Comparison of ENCODE assay signal across 11 cellular contexts in genomic region chr10:72085864-72086465, GRCh38. TPM values are rescaled to one million over a fixed set of nuclear protein-coding genes. Genes with fewer than 3 reads are reported as not detected.
DNase-seq lines count a peak whose midpoint lies in the region; ATAC-seq, FAIRE-seq and TF ChIP-seq lines count a peak whose summit lies in the region.
"Had no signal": no experiment of that assay in that cellular context is flagged by ENCODE, and none has a peak within 500 bp of the region (broad histone marks: within the 10 kb centered on the region; RNA-seq: fewer than 3 reads in every experiment).

No MANE protein-coding gene starts in this region.

- H3K4me2 ChIP-seq in H1 (ENCODE audit: insufficient read depth in 1 of 2, low read depth in 2 of 2, low read length in 2 of 2): peak overlapping the region in 1 of 2 experiments; percentile 82; a peak in 1 of 4 replicates

- TF ChIP-seq CTCF in Peyer's patch (IDR thresholded peaks at IDR 0.05) (no peak), H1 (IDR thresholded peaks at IDR 0.05; ENCODE audit: control extremely low read depth in 1 of 3, insufficient read depth in 1 of 3, low read depth in 1 of 3, low read length in 3 of 3) (no peak)

- H3K27me3 Mint-ChIP-seq in activated T-cell treated with anti-CD3 and anti-CD28 coated beads, Interleukin-2, amount 50 U/mL, for 72 hours (ENCODE audit: low read depth): no peaks in the 10 kb centered on the region
- no peaks in the 10 kb centered on the region for H3K27me3 Mint-ChIP-seq in stimulated activated memory B cell treated with anti-CD40 and anti-IgM and Interleukin-4, amounts not matched to agents 10 μg/mL and 1 μg/mL and 100 μg/mL, for 72 hours

- H4K8ac ChIP-seq in H1 (ENCODE audit: extremely low read depth, insufficient read depth, low read length): no peak overlapping the region

- peaks cover 76% of the 10 kb centered on the region for H3K4me1 Mint-ChIP-seq in activated T-cell treated with anti-CD3 and anti-CD28 coated beads, Interleukin-2, amount 50 U/mL, for 72 hours (ENCODE audit: low read depth)
- peaks cover 60% of the 10 kb centered on the region for H3K4me1 Mint-ChIP-seq in stimulated activated memory B cell treated with anti-CD40 and anti-IgM and Interleukin-4, amounts not matched to agents 10 μg/mL and 1 μg/mL and 100 μg/mL, for 72 hours

- H4K20me1 ChIP-seq in H1 (replicated peaks in 1 of 2; ENCODE audit: control insufficient read depth in 1 of 2, insufficient read depth in 2 of 2, low read length in 2 of 2): no peaks in the 10 kb centered on the region

- ATAC-seq in activated T-cell treated with anti-CD3 and anti-CD28 coated beads, Interleukin-2, amount 50 U/mL, for 72 hours (replicated peaks in 1 of 2): no peak
- ATAC-seq in stimulated activated memory B cell treated with anti-CD40 and anti-IgM and Interleukin-4, amounts not matched to agents 10 μg/mL and 1 μg/mL and 100 μg/mL, for 72 hours: no peak
- ATAC-seq in GM18511 (IDR thresholded peaks at IDR 0.05; ENCODE audit: unreplicated experiment): no peak

- no peak overlapping the region; the same call in 1 of the 2 replicates for H2BK20ac ChIP-seq in H1 (ENCODE audit: low read length)

- peaks cover 8% of the 10 kb centered on the region; the same call in 1 of the 2 replicates for H3K23me2 ChIP-seq in H1 (ENCODE audit: low read depth, low read length)

- H3K4me1 ChIP-seq in Peyer's patch (peaks cover 7 to 24% (median 19%) of the 10 kb centered on the region in 4 donors), H1 (replicated peaks in 1 of 4; ENCODE audit: control insufficient read depth in 3 of 4, insufficient read depth in 4 of 4, low read length in 3 of 4) (peaks cover 3 to 22% (median 11%) of the 10 kb centered on the region in 4 experiments)

- no peak for TF ChIP-seq RAD21 in H1 (IDR thresholded peaks at IDR 0.05 in 1 of 2, conservative IDR thresholded peaks at IDR 0.05 in 1 of 2; ENCODE audit: low read depth in 2 of 2, low read length in 2 of 2)

- H3K4ac ChIP-seq in H1 (replicated peaks; ENCODE audit: insufficient read length, low read depth, low read length): no peak overlapping the region

- no peaks in the 10 kb centered on the region for H3K79me2 ChIP-seq in H1 (ENCODE audit: control insufficient read depth in 1 of 2, insufficient read depth in 2 of 2, low read length in 2 of 2)

- H2BK15ac ChIP-seq in H1 (ENCODE audit: low read length): peak overlapping the region; percentile 46; the same call in 1 of the 2 replicates

- POLR2A ChIA-PET in H1 (lab: Charles Lee; ENCODE audit: partially characterized antibody): interaction anchor here (0.8 to 1.5 kb wide), 3 partner anchors 174 to 246 kb away, joined by 3 to 6 read pairs (median 3); partner anchors contain the start of gene DDIT4

- H3K27me3 ChIP-seq in Peyer's patch: peaks cover 0 to 22% of the 10 kb centered on the region in 2 donors
- peaks cover 19 to 50% (median 45%) of the 10 kb centered on the region in 4 experiments for H3K27me3 ChIP-seq in H1 (replicated peaks in 1 of 4; ENCODE audit: control insufficient read depth in 3 of 4, extremely low read depth in 1 of 4, insufficient read depth in 3 of 4, low read length in 3 of 4)
- H3K27me3 ChIP-seq: MG63 had no signal

- H3K56ac ChIP-seq in H1 (replicated peaks; ENCODE audit: insufficient read length, low read depth, low read length): no peak overlapping the region

- no peak overlapping the region for H4K5ac ChIP-seq in H1 (ENCODE audit: insufficient read length, low read depth, low read length)

- no peak for DNase-seq in activated T-cell treated with anti-CD3 and anti-CD28 coated beads, Interleukin-2, amount 50 U/mL, for 72 hours
- no peak for DNase-seq in activated T-cell treated with anti-CD3 and anti-CD28 coated beads, Interleukin-2, amount 50 U/mL, for 48 hours
- DNase-seq in Peyer's patch: peak in 1 of 3 donors; percentile 44
- DNase-seq in H1 (ENCODE audit: low read depth in 1 of 2, low spot score in 2 of 2): no peak
- no peak for DNase-seq in SK-N-DZ (ENCODE audit: low spot score)
- no peak for DNase-seq in T1000 (lab: John Stamatoyannopoulos, UW)
- DNase-seq: NCI-H345 had no signal

- H3K36me3 ChIP-seq in Peyer's patch (no peaks in the 10 kb centered on the region), H1 (ENCODE audit: control insufficient read depth in 2 of 4, insufficient read depth in 4 of 4, low read length in 3 of 4) (no peaks in the 10 kb centered on the region; a peak in 1 of 8 replicates)
- H3K36me3 ChIP-seq: MG63, vagina had no signal

- FAIRE-seq in H1 (lab: Jason Lieb, UNC): no peak

- no peak for TF ChIP-seq POLR2A in Peyer's patch (IDR thresholded peaks at IDR 0.05)
- TF ChIP-seq POLR2A in H1 (IDR thresholded peaks at IDR 0.05; ENCODE audit: control extremely low read depth in 1 of 2, low read depth in 2 of 2, low read length in 2 of 2): no peak

- H2BK12ac ChIP-seq in H1 (ENCODE audit: low read depth, low read length): no peak overlapping the region

- H3K36me3 Mint-ChIP-seq in activated T-cell treated with anti-CD3 and anti-CD28 coated beads, Interleukin-2, amount 50 U/mL, for 72 hours (ENCODE audit: insufficient read depth in 2 of 2): peaks cover 13 to 28% of the 10 kb centered on the region in 2 donors
- no peaks in the 10 kb centered on the region for H3K36me3 Mint-ChIP-seq in stimulated activated memory B cell treated with anti-CD40 and anti-IgM and Interleukin-4, amounts not matched to agents 10 μg/mL and 1 μg/mL and 100 μg/mL, for 72 hours

- H2AK5ac ChIP-seq in H1 (ENCODE audit: low read depth, low read length): no peak overlapping the region

- CTCF ChIA-PET in H1 (lab: Charles Lee; ENCODE audit: partially characterized antibody): interaction anchor here (0.6 to 3.0 kb wide), 5 partner anchors 9 to 47 kb away, joined by 3 to 11 read pairs (median 5); no protein-coding TSS in a partner anchor

- H4K91ac ChIP-seq in H1 (replicated peaks; ENCODE audit: insufficient read length, low read length): no peak overlapping the region

- H3K9ac ChIP-seq in H1 (replicated peaks in 1 of 4; ENCODE audit: extremely low read depth in 1 of 4, low read depth in 3 of 4, low read length in 3 of 4): no peak overlapping the region

- H2BK120ac ChIP-seq in H1 (replicated peaks; ENCODE audit: low read depth, low read length): no peak overlapping the region

- H3K4me3 ChIP-seq in Peyer's patch (peak overlapping the region in 3 of 4 donors; percentile 50 to 80 (median 58)), H1 (ENCODE audit: extremely low read depth in 1 of 4, insufficient read depth in 2 of 4, low read depth in 3 of 4, low read length in 4 of 4) (peak overlapping the region in 1 of 4 experiments; percentile 60; a peak in 1 of 8 replicates)
- H3K4me3 ChIP-seq: MG63 had no signal

- H3K9me3 Mint-ChIP-seq in activated T-cell treated with anti-CD3 and anti-CD28 coated beads, Interleukin-2, amount 50 U/mL, for 72 hours: no peaks in the 10 kb centered on the region
- H3K9me3 Mint-ChIP-seq in stimulated activated memory B cell treated with anti-CD40 and anti-IgM and Interleukin-4, amounts not matched to agents 10 μg/mL and 1 μg/mL and 100 μg/mL, for 72 hours: no peaks in the 10 kb centered on the region

- WGBS in H1 (ENCODE audit: extremely low coverage in 1 of 2, insufficient coverage in 1 of 2, insufficient read length in 1 of 2, insufficient replicate concordance in 2 of 2, low coverage in 1 of 2, low lambda C conversion rate in 2 of 2, missing lambda C conversion rate in 1 of 2), 2 experiments: 78% methylated on average over 1 of the region's 1 CpG; no CpG with 5 or more reads in 1 of the 2 experiments

- H3K23ac ChIP-seq in H1 (ENCODE audit: insufficient read length): no peak overlapping the region

- no peak for TF ChIP-seq EP300 in H1 (IDR thresholded peaks at IDR 0.05; ENCODE audit: borderline replicate concordance in 1 of 2, low read depth in 2 of 2, low read length in 2 of 2)

- H2AFZ ChIP-seq in H1 (ENCODE audit: low read length): no peak overlapping the region

- no peaks in the 10 kb centered on the region for H3K79me1 ChIP-seq in H1 (ENCODE audit: low read depth, low read length)

- no peak overlapping the region for H3K14ac ChIP-seq in H1 (ENCODE audit: insufficient read length)

- H3K18ac ChIP-seq in H1 (ENCODE audit: extremely low read depth, low read length): no peak overlapping the region

- H3K9me3 ChIP-seq in Peyer's patch (no peaks in the 10 kb centered on the region), H1 (ENCODE audit: insufficient read depth in 2 of 2, low read depth in 1 of 2, low read length in 1 of 2) (no peaks in the 10 kb centered on the region)
- H3K9me3 ChIP-seq: MG63, vagina had no signal

- no peak overlapping the region for H2BK5ac ChIP-seq in H1 (ENCODE audit: low read depth, low read length)

- H3K27ac Mint-ChIP-seq in activated T-cell treated with anti-CD3 and anti-CD28 coated beads, Interleukin-2, amount 50 U/mL, for 72 hours: peak overlapping the region; percentile 40
- H3K27ac Mint-ChIP-seq in stimulated activated memory B cell treated with anti-CD40 and anti-IgM and Interleukin-4, amounts not matched to agents 10 μg/mL and 1 μg/mL and 100 μg/mL, for 72 hours: peak overlapping the region; percentile 95

- H3K4me3 Mint-ChIP-seq in activated T-cell treated with anti-CD3 and anti-CD28 coated beads, Interleukin-2, amount 50 U/mL, for 72 hours: peak overlapping the region; percentile 80 to 87
- peak overlapping the region; percentile 99 for H3K4me3 Mint-ChIP-seq in stimulated activated memory B cell treated with anti-CD40 and anti-IgM and Interleukin-4, amounts not matched to agents 10 μg/mL and 1 μg/mL and 100 μg/mL, for 72 hours

- H3K27ac ChIP-seq in Peyer's patch (peak overlapping the region in 3 of 4 donors; percentile 84 to 98 (median 91)), H1 (ENCODE audit: low read depth, low read length) (no peak overlapping the region)
- H3K27ac ChIP-seq: vagina had no signal

TF ChIP-seq in H1, 55 proteins besides CTCF, POLR2A, EP300 and RAD21 (continues in another document):
- TF ChIP-seq POLR2AphosphoS5 (IDR thresholded peaks at IDR 0.05; ENCODE audit: low read depth, low read length): no peak
- TF ChIP-seq RBBP5 (IDR thresholded peaks at IDR 0.05; ENCODE audit: borderline replicate concordance, low read depth, low read length): no peak
- TF ChIP-seq KDM1A (IDR thresholded peaks at IDR 0.05; ENCODE audit: borderline replicate concordance, low read length): no peak

RNA-seq across cellular contexts. Expression of gene SPOCK2, which starts 2.4 kb away (rescaled TPM):
- 100 to 1,000 TPM; 253 to 291 TPM for total RNA-seq in activated T-cell treated with anti-CD3 and anti-CD28 coated beads, Interleukin-2, amount 50 U/mL, for 72 hours
- total RNA-seq in Peyer's patch: 10 to 100 TPM in 3 of 4 donors, 1 to 10 TPM in 1; 8.3 to 54.5 (median 11.4) TPM
- total RNA-seq in H1 (2021; fragmentation: NEBNext Ultra II Directional; extraction: Animal tissue kit (Norgen Biotek cat#: 25700)): 1.6 and 1.9 TPM in 2 replicates
- polyA plus RNA-seq in H1 (2011; rRNA removed): 1.5 and 2.6 TPM in 2 replicates
- 2.2 TPM for polyA plus RNA-seq in H1 (2011; cell fraction: cytosol; rRNA removed)
- polyA plus RNA-seq in H1 (2011; cell fraction: nucleus; rRNA removed): 2.9 TPM
- 0.66 to 1.3 TPM (median 0.98 TPM) in 4 replicates for polyA plus RNA-seq in H1 (2012, experiment 1 of 2)
- polyA plus RNA-seq in H1 (2012, experiment 2 of 2): 0.63 TPM
- polyA plus RNA-seq in H1 (2013, experiment 1 of 2): 2.2 TPM
- polyA plus RNA-seq in H1 (2013, experiment 2 of 2): 2.1 TPM
- polyA minus RNA-seq in H1 (2011; rRNA and poly(A)+ RNA removed): 1.1 TPM in 2 replicates
- 0.73 TPM for polyA minus RNA-seq in H1 (2011; cell fraction: cytosol; rRNA and poly(A)+ RNA removed)
- 2.9 TPM for polyA minus RNA-seq in H1 (2011; cell fraction: nucleus; rRNA and poly(A)+ RNA removed)
- 0.44 and 0.53 TPM in 2 replicates for polyA plus RNA-seq in SK-N-DZ (2014; cell fraction: cytosol; rRNA removed)
- 0.38 TPM in 1 of 2 replicates, not detected in the other for polyA plus RNA-seq in SK-N-DZ (2014; cell fraction: nucleus; rRNA removed)

Comparison
In these comparisons a context has a peak if more than half of its experiments do, and no peak if none do; other contexts are left out.
1. RNA of gene SPOCK2, which starts 2.4 kb away (total RNA-seq): 253 to 291 TPM in activated T-cell treated with anti-CD3 and anti-CD28 coated beads, Interleukin-2, amount 50 U/mL, for 72 hours; 8.3 to 54.5 TPM in Peyer's patch and 1.6 to 1.9 TPM in H1; every median in the first group is over 4 times any median in the second.